ENCODE assay signal across 8 cellular contexts in genomic region chr3:58009749-58010535, GRCh38. TPM values are rescaled to one million over a fixed set of nuclear protein-coding genes. Genes with fewer than 3 reads are reported as not detected.
DNase-seq lines count a peak whose midpoint lies in the region; ATAC-seq and TF ChIP-seq lines count a peak whose summit lies in the region.

No MANE protein-coding gene starts in this region.

- H3K4me3 Mint-ChIP-seq in HFFc6 (peak overlapping the region; percentile 91), mesothelial cell of epicardium (peak overlapping the region; percentile 92)

- CTCF ChIA-PET in A673 (lab: Charles Lee) = no interaction called here

- DNase-seq in A673 (ENCODE audit: low spot score) = no peak
- DNase-seq in HFFc6 = no peak
- peak; percentile 58 to 68 for DNase-seq in T47D (ENCODE audit: low read depth in 1 of 2, low spot score in 1 of 2)
- DNase-seq in mesothelial cell of epicardium (ENCODE audit: low spot score in 2 of 2, unreplicated experiment in 2 of 2) = no peak
- DNase-seq in iPS-NIHi11 (ENCODE audit: low spot score) = no peak
- DNase-seq in omental fat pad (ENCODE audit: low spot score) = no peak
- no peak for DNase-seq in NCI-H2107 treated with DMSO at 0.1 percent for 48 hours (lab: John Stamatoyannopoulos, UW; ENCODE audit: unreplicated experiment)

- no peaks in the 10 kb centered on the region for H3K4me1 ChIP-seq in A673 (ENCODE audit: insufficient read depth, low read length, poor library complexity, severe bottlenecking)

- H3K4me1 Mint-ChIP-seq in HFFc6 (ENCODE audit: low read depth) (peaks cover 78% of the 10 kb centered on the region), mesothelial cell of epicardium (peaks cover 50% of the 10 kb centered on the region)

- POLR2A ChIA-PET in A673 (lab: Charles Lee; ENCODE audit: low non-redundant PET) = no interaction called here

- ATAC-seq in HG02870 (IDR thresholded peaks at IDR 0.05; ENCODE audit: unreplicated experiment) = no peak
- ATAC-seq in omental fat pad (ENCODE audit: low FRiP score) = no peak

- H3K36me3 Mint-ChIP-seq in HFFc6 (ENCODE audit: low read depth) (peaks cover 6% of the 10 kb centered on the region; the same call in 1 of the 2 replicates), mesothelial cell of epicardium (no peaks in the 10 kb centered on the region)

- peaks cover 3% of the 10 kb centered on the region; the same call in 1 of the 2 replicates for H3K27me3 Mint-ChIP-seq in HFFc6 (ENCODE audit: insufficient read depth)
- H3K27me3 Mint-ChIP-seq in mesothelial cell of epicardium (ENCODE audit: low read depth) = no peaks in the 10 kb centered on the region

- intact Hi-C loops in A673 (cut with micrococcal nuclease; ENCODE audit: unreplicated experiment) = loop anchor here (5.0 kb wide), 1 partner anchor 167 kb away; no protein-coding TSS in a partner anchor

- TF ChIP-seq CTCF in A673 (conservative IDR thresholded peaks at IDR 0.05; ENCODE audit: low read depth, low read length) = no peak
- TF ChIP-seq CTCF in HFFc6 (IDR thresholded peaks at IDR 0.05) = no peak
- TF ChIP-seq CTCF in mesothelial cell of epicardium (IDR thresholded peaks at IDR 0.05; ENCODE audit: unreplicated experiment) = no peak
- no peak for TF ChIP-seq CTCF in omental fat pad (IDR thresholded peaks at IDR 0.05)

- no peaks in the 10 kb centered on the region for H3K27me3 ChIP-seq in A673 (replicated peaks; ENCODE audit: insufficient read depth, low read depth, low read length, poor library complexity)

- no TSS peak for BruUV-seq in A673 (replicated peaks; lab: Mats Ljungman, UMichigan)

- no peaks in the 10 kb centered on the region for H3K36me3 ChIP-seq in A673 (ENCODE audit: insufficient read depth, low read length, poor library complexity, severe bottlenecking)

- peak overlapping the region; percentile 77 for H3K4me3 ChIP-seq in A673 (ENCODE audit: low read depth, low read length, poor library complexity, severe bottlenecking)

- H3K9me3 Mint-ChIP-seq in HFFc6 (no peaks in the 10 kb centered on the region), mesothelial cell of epicardium (no peaks in the 10 kb centered on the region)

- in situ Hi-C loops in T47D (cut with HindIII; ENCODE audit: low pct_unique_long_range_greater_than_20kb, low sequenced_read_pairs) = no loop called here

- no peaks in the 10 kb centered on the region for H3K9me3 ChIP-seq in A673 (ENCODE audit: low read depth, low read length, poor library complexity, severe bottlenecking)

- no peak overlapping the region for H3K27ac ChIP-seq in A673 (ENCODE audit: low read depth, low read length, poor library complexity, severe bottlenecking)

- H3K27ac Mint-ChIP-seq in HFFc6 (peak overlapping the region; percentile 62), mesothelial cell of epicardium (peak overlapping the region; percentile 71)

RNA-seq across cellular contexts. Expression of gene FLNB, which starts 1.7 kb away (rescaled TPM):
- total RNA-seq in A673 (2021) (41.2 and 43.7 TPM in 2 replicates), mesothelial cell of epicardium (173 to 190 TPM (median 177 TPM) in 3 replicates), omental fat pad (100 to 1,000 TPM in 3 of 4 donors, 10 to 100 TPM in 1; 82.5 to 192 (median 145) TPM)
- 100 to 1,000 TPM in 3 of 6 experiments, 10 to 100 TPM in 3; 93.8 to 117 (median 98.7) TPM for total RNA-seq in HFFc6 (2021; fragmentation: NEBNext Ultra II Directional; extraction: Animal tissue kit (Norgen Biotek cat#: 25700))

Comparison
In these comparisons a context has a peak if more than half of its experiments do, and no peak if none do; other contexts are left out.
1. DNase-seq: peak in T47D (2 of 2); none in A673 (single experiment), HFFc6 (single experiment), mesothelial cell of epicardium (0 of 2), iPS-NIHi11 (single experiment), omental fat pad (single experiment) and NCI-H2107 treated with DMSO at 0.1 percent for 48 hours (single experiment).